Comparison of ENCODE assay signal across 9 cellular contexts in the genomic region with DNA sequence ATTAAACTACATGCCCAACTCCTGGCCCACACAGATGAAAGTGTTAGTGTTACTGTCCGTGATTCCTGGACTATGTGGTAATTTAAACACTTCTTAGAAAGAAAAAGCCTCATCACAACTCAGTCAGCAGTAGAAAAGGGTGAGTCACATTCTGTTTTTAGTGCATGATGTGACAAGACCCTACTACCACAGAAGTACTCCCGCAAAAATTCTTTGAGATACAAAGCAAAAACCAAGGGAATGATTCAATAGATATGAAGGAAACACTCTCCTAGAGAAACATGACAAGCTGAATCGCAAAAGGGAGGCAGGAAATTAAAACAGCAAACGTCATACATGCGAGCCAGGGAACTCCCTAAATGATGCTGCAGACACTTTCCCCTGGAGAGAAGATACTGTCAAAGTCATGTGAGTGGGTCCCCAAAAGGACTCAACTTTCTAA. TPM values are rescaled to one million over a fixed set of nuclear protein-coding genes. Genes with fewer than 3 reads are reported as not detected.
DNase-seq lines count a peak whose midpoint lies in the region; ATAC-seq and TF ChIP-seq lines count a peak whose summit lies in the region.
"Had no signal": no experiment of that assay in that cellular context is flagged by ENCODE, and none has a peak within 500 bp of the region (broad histone marks: within the 10 kb centered on the region; RNA-seq: fewer than 3 reads in every experiment).

No MANE protein-coding gene starts in this region.

- no peak for TF ChIP-seq CTCF in astrocyte of the cerebellum (IDR thresholded peaks at IDR 0.05; ENCODE audit: low read depth, low read length, missing control alignments)
- TF ChIP-seq CTCF in progenitor cell of endocrine pancreas (IDR thresholded peaks at IDR 0.05; ENCODE audit: unreplicated experiment) = no peak

- in situ Hi-C loops in astrocyte of the cerebellum (cut with HindIII; ENCODE audit: low sequenced_read_pairs) = no loop called here

- H3K36me3 Mint-ChIP-seq in progenitor cell of endocrine pancreas (ENCODE audit: insufficient read depth) = peaks cover 28% of the 10 kb centered on the region

- no peak overlapping the region for H3K4me3 ChIP-seq in astrocyte of the cerebellum (ENCODE audit: low read depth, low read length)

- no peak overlapping the region for H3K4me3 Mint-ChIP-seq in progenitor cell of endocrine pancreas (ENCODE audit: low read depth)
- no peak overlapping the region for H3K4me3 Mint-ChIP-seq in stimulated activated naive CD8-positive, alpha-beta T cell treated with anti-CD3 and anti-CD28 coated beads, Interleukin-15, amount 100 ng/mL, for 72 hours

- DNase-seq in astrocyte of the cerebellum (ENCODE audit: low read depth) = peak; percentile 86
- no peak for DNase-seq in progenitor cell of endocrine pancreas (ENCODE audit: low spot score, unreplicated experiment)
- DNase-seq in islet precursor cell = no peak
- DNase-seq in cerebellum (ENCODE audit: low spot score) = no peak
- no peak for DNase-seq in stimulated activated naive CD8-positive, alpha-beta T cell treated with anti-CD3 and anti-CD28 coated beads, Interleukin-15, amount 100 ng/mL, for 72 hours

- H3K27me3 Mint-ChIP-seq in progenitor cell of endocrine pancreas = no peaks in the 10 kb centered on the region
- no peaks in the 10 kb centered on the region for H3K27me3 Mint-ChIP-seq in stimulated activated naive CD8-positive, alpha-beta T cell treated with anti-CD3 and anti-CD28 coated beads, Interleukin-15, amount 100 ng/mL, for 72 hours
- H3K27me3 Mint-ChIP-seq: central memory CD8-positive, alpha-beta T cell had no signal

- no peaks in the 10 kb centered on the region for H3K4me1 Mint-ChIP-seq in progenitor cell of endocrine pancreas (ENCODE audit: low read depth)
- H3K4me1 Mint-ChIP-seq in stimulated activated naive CD8-positive, alpha-beta T cell treated with anti-CD3 and anti-CD28 coated beads, Interleukin-15, amount 100 ng/mL, for 72 hours = peaks cover 53% of the 10 kb centered on the region

- no peaks in the 10 kb centered on the region for H3K9me3 Mint-ChIP-seq in progenitor cell of endocrine pancreas (ENCODE audit: low read depth)
- H3K9me3 Mint-ChIP-seq in stimulated activated naive CD8-positive, alpha-beta T cell treated with anti-CD3 and anti-CD28 coated beads, Interleukin-15, amount 100 ng/mL, for 72 hours = no peaks in the 10 kb centered on the region
- H3K9me3 Mint-ChIP-seq: central memory CD8-positive, alpha-beta T cell had no signal

- no peak for TF ChIP-seq POLR2A in GM18505 (IDR thresholded peaks at IDR 0.05; ENCODE audit: borderline replicate concordance, extremely low read depth, insufficient read depth, insufficient read length)

- peak; percentile 10 for ATAC-seq in GM18505 (IDR thresholded peaks at IDR 0.05; ENCODE audit: unreplicated experiment)
- peak; percentile 26 for ATAC-seq in HG03378 (IDR thresholded peaks at IDR 0.05; ENCODE audit: unreplicated experiment)
- ATAC-seq in HG02571 (IDR thresholded peaks at IDR 0.05; ENCODE audit: unreplicated experiment) = no peak
- ATAC-seq in stimulated activated naive CD8-positive, alpha-beta T cell treated with anti-CD3 and anti-CD28 coated beads, Interleukin-15, amount 100 ng/mL, for 72 hours = no peak

- H3K27ac Mint-ChIP-seq in progenitor cell of endocrine pancreas = peak overlapping the region; percentile 46
- peak overlapping the region in 1 of 2 donors; percentile 64 for H3K27ac Mint-ChIP-seq in stimulated activated naive CD8-positive, alpha-beta T cell treated with anti-CD3 and anti-CD28 coated beads, Interleukin-15, amount 100 ng/mL, for 72 hours

RNA-seq across cellular contexts. Expression of gene SNN, which starts 14.4 kb away (rescaled TPM):
- total RNA-seq in progenitor cell of endocrine pancreas = 80.6 and 80.9 TPM in 2 replicates
- total RNA-seq in cerebellum = 130 TPM

RNA-seq across cellular contexts. Expression of gene TXNDC11, which starts 60.0 kb away (rescaled TPM):
- total RNA-seq in progenitor cell of endocrine pancreas (24.9 and 30.8 TPM in 2 replicates), cerebellum (22.2 TPM)

Comparison
In these comparisons a context has a peak if more than half of its experiments do, and no peak if none do; other contexts are left out.
1. ATAC-seq: peak in GM18505 (single experiment) and HG03378 (single experiment); none in HG02571 (single experiment) and stimulated activated naive CD8-positive, alpha-beta T cell treated with anti-CD3 and anti-CD28 coated beads, Interleukin-15, amount 100 ng/mL, for 72 hours (single experiment).